In genomic region chr17:82222816-82223215, GRCh38 we compare ENCODE assay signal across 23 cellular contexts.
"Had no signal": no experiment of that assay in that cellular context is flagged by ENCODE, and none has a peak within 500 bp of the region (broad histone marks: within the 10 kb centered on the region; RNA-seq: fewer than 3 reads in every experiment).

No MANE protein-coding gene starts in this region.

- H3K36me3 ChIP-seq: Peyer's patch had no signal

- H3K27ac Mint-ChIP-seq: activated CD4-positive, alpha-beta memory T cell treated with anti-CD3 and anti-CD28 coated beads, Interleukin-2, amount 10 ng/mL, durations not matched to agents 7 days and 5 days; activated naive CD4-positive, alpha-beta T cell treated with anti-CD3 and anti-CD28 coated beads, Interleukin-2, amount 10 ng/mL, durations not matched to agents 7 days and 5 days; activated naive CD8-positive, alpha-beta T cell treated with anti-CD3 and anti-CD28 coated beads for 36 hours; activated T-helper 17 cell treated with anti-CD3 and anti-CD28 coated beads, Interleukin-2, amount 50 U/mL, for 72 hours; T-cell had no signal

- H3K27ac ChIP-seq: Peyer's patch had no signal

- H3K27me3 Mint-ChIP-seq: activated CD4-positive, alpha-beta memory T cell treated with anti-CD3 and anti-CD28 coated beads, Interleukin-2, amount 10 ng/mL, durations not matched to agents 7 days and 5 days; activated naive CD8-positive, alpha-beta T cell treated with anti-CD3 and anti-CD28 coated beads for 36 hours; activated T-helper 17 cell treated with anti-CD3 and anti-CD28 coated beads, Interleukin-2, amount 50 U/mL, for 72 hours; T-cell had no signal

- ATAC-seq: activated T-helper 17 cell treated with anti-CD3 and anti-CD28 coated beads, Interleukin-2, amount 50 U/mL, for 72 hours; T-cell had no signal

- H3K4me3 ChIP-seq: Peyer's patch had no signal

- H3K9me3 Mint-ChIP-seq: activated CD4-positive, alpha-beta memory T cell treated with anti-CD3 and anti-CD28 coated beads, Interleukin-2, amount 10 ng/mL, durations not matched to agents 7 days and 5 days; activated naive CD8-positive, alpha-beta T cell treated with anti-CD3 and anti-CD28 coated beads for 36 hours; activated T-helper 17 cell treated with anti-CD3 and anti-CD28 coated beads, Interleukin-2, amount 50 U/mL, for 72 hours; T-cell had no signal

- H3K4me1 Mint-ChIP-seq: activated naive CD8-positive, alpha-beta T cell treated with anti-CD3 and anti-CD28 coated beads for 36 hours; activated T-helper 17 cell treated with anti-CD3 and anti-CD28 coated beads, Interleukin-2, amount 50 U/mL, for 72 hours had no signal

- H3K27me3 ChIP-seq: Peyer's patch had no signal

- H3K9me3 ChIP-seq: Peyer's patch had no signal

- H3K4me3 Mint-ChIP-seq: activated CD4-positive, alpha-beta memory T cell treated with anti-CD3 and anti-CD28 coated beads, Interleukin-2, amount 10 ng/mL, durations not matched to agents 7 days and 5 days; activated naive CD4-positive, alpha-beta T cell treated with anti-CD3 and anti-CD28 coated beads, Interleukin-2, amount 10 ng/mL, durations not matched to agents 7 days and 5 days; activated naive CD8-positive, alpha-beta T cell treated with anti-CD3 and anti-CD28 coated beads for 36 hours; activated T-helper 17 cell treated with anti-CD3 and anti-CD28 coated beads, Interleukin-2, amount 50 U/mL, for 72 hours; T-cell had no signal

- FAIRE-seq: TTC549 had no signal

- H3K36me3 Mint-ChIP-seq: activated naive CD4-positive, alpha-beta T cell treated with anti-CD3 and anti-CD28 coated beads, Interleukin-2, amount 10 ng/mL, durations not matched to agents 7 days and 5 days; T-cell had no signal

- DNase-seq: activated CD4-positive, alpha-beta memory T cell treated with anti-CD3 and anti-CD28 coated beads, Interleukin-2, amount 10 ng/mL, durations not matched to agents 7 days and 5 days; activated CD4-positive, alpha-beta T cell treated with anti-CD3 and anti-CD28 coated beads, Interleukin-2, amount 50 U/mL, for 1 hour; activated CD4-positive, CD25-positive, alpha-beta regulatory T cell; activated gamma-delta T cell; activated naive CD4-positive, alpha-beta T cell treated with anti-CD3 and anti-CD28 coated beads, Interleukin-2, amount 10 ng/mL, durations not matched to agents 7 days and 5 days; activated naive CD8-positive, alpha-beta T cell treated with anti-CD3 and anti-CD28 coated beads for 36 hours; activated T-cell treated with anti-CD3 and anti-CD28 coated beads for 4 hours; activated T-cell treated with anti-CD3 and anti-CD28 coated beads, Interleukin-2, amount 50 U/mL, for 48 hours; anterior cingulate cortex; MM.1S; NCI-H1105; NCI-H1436 treated with DMSO at 0.1 percent for 48 hours; NCI-H187; NCI-H2081; NCI-H510A treated with DMSO at 0.1 percent for 48 hours; NCI-H69; Peyer's patch; SHP77 treated with DMSO at 0.1 percent for 48 hours; T-cell; T-helper 2 cell; T1000 had no signal
